Comparison of ENCODE assay signal across 7 cellular contexts in the genomic region with DNA sequence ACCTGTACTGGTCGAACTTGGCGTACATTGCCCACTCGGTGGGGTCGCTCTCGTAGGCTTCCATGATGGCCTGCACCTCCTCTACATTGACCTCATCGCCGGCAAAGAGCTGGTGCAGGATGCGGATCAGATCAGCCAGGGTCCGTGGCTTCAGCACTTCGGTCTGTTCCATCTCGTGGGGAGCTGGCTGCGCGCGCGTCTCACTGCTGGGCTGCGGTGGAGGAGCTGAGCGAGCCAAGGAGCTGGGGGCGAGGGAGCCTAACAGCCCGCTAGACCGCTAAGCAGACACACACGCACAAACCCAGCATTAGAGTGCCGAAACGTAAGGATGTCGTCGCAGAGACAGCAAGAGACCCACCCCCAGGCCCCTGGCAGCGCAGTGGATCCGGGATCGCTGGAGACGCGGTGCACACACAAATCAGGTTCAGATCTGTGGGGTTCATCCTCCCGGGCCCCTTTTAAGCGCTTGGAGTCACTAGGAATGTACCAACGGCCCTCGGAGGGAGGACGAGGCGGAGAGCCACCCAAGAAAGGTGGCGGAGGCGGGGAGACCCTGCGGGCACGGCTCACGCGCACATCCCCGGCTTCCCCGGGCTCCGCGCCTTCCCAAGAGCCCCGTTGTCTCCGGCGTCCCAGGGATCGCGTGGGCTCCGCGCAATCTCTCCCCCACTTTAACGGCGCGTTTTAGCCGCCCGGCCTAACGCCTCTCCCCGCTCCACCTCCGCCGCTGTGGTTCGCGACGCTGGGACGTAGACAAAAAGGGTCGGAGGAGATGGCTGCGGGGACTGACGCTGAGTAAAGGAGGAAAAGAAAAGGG. TPM values are rescaled to one million over a fixed set of nuclear protein-coding genes. Genes with fewer than 3 reads are reported as not detected.
A peak's percentile ranks its signal among the peaks of the same experiment; 100 is the strongest.
DNase-seq lines count a peak whose midpoint lies in the region; ATAC-seq and TF ChIP-seq lines count a peak whose summit lies in the region.

A gene (minus strand): TSS at position 434 of the 817 bp plus-strand sequence. CDS start 262 bp downstream, at position 172.

- no peak within 1 kb of the TSS for H3K27ac ChIP-seq in SJCRH30
- H3K27ac ChIP-seq in iPS-18a (ENCODE audit: low read length) = peak within 1 kb of the TSS; percentile 13
- peak within 1 kb of the TSS; percentile 81 for H3K27ac ChIP-seq in rectal smooth muscle tissue (ENCODE audit: low read depth, low read length)

- H3K9me3 ChIP-seq in SJCRH30 (replicated peaks) = no peaks in the 10 kb centered on the region
- no peaks in the 10 kb centered on the region for H3K9me3 ChIP-seq in iPS-18a (ENCODE audit: control insufficient read depth, low read depth, low read length)

- H3K4me3 ChIP-seq in SJCRH30 = peak within 1 kb of the TSS; percentile 43
- H3K4me3 ChIP-seq in cardiac fibroblast (replicated peaks in 1 of 2; ENCODE audit: low read depth in 2 of 2, low read length in 2 of 2) = peak within 1 kb of the TSS; percentile 51 to 54
- peak within 1 kb of the TSS; percentile 78 for H3K4me3 ChIP-seq in iPS-18a (ENCODE audit: low read length)
- H3K4me3 ChIP-seq in rectal smooth muscle tissue (ENCODE audit: low read length) = peak within 1 kb of the TSS; percentile 81

- H3K36me3 ChIP-seq in SJCRH30 (no peaks in the 10 kb centered on the region), iPS-18a (ENCODE audit: control insufficient read depth, low read depth, low read length) (no peaks in the 10 kb centered on the region), rectal smooth muscle tissue (ENCODE audit: control insufficient read depth, insufficient read depth, low read length) (no peaks in the 10 kb centered on the region)

- DNase-seq in SJCRH30 (peak in 1 of 2 experiments; percentile 16), cardiac fibroblast (ENCODE audit: low read depth in 2 of 2) (peak; percentile 46 to 54), DMS153 (lab: John Stamatoyannopoulos, UW) (no peak), RPMI8226 (no peak)

- H3K9ac ChIP-seq in iPS-18a (ENCODE audit: low read length) (peak within 1 kb of the TSS; percentile 74), rectal smooth muscle tissue (ENCODE audit: low read length) (peak within 1 kb of the TSS; percentile 3)

- ATAC-seq in GM21576 (IDR thresholded peaks at IDR 0.05; ENCODE audit: unreplicated experiment) = peak; percentile 48

- H3K27me3 ChIP-seq in SJCRH30 (no peaks in the 10 kb centered on the region), iPS-18a (ENCODE audit: control insufficient read depth, insufficient read depth, low read length) (peaks cover 34% of the 10 kb centered on the region), rectal smooth muscle tissue (ENCODE audit: control insufficient read depth, insufficient read depth, low read length) (peaks cover 4% of the 10 kb centered on the region)

- H3K4me1 ChIP-seq in SJCRH30 (no peaks in the 10 kb centered on the region), iPS-18a (ENCODE audit: control insufficient read depth, low read depth, low read length) (peaks cover 14% of the 10 kb centered on the region), rectal smooth muscle tissue (ENCODE audit: control insufficient read depth, insufficient read depth, low read length) (no peaks in the 10 kb centered on the region)

- TF ChIP-seq CTCF in cardiac fibroblast (IDR thresholded peaks at IDR 0.05; ENCODE audit: low read depth, low read length) = no peak

RNA-seq across cellular contexts. Expression of the gene that starts here (rescaled TPM):
- total RNA-seq in SJCRH30 (2014; rRNA removed; shearing (Covaris generic)) = 0.23 TPM in 1 of 2 replicates, not detected in the other

Comparison
In these comparisons a context has a peak if more than half of its experiments do, and no peak if none do; other contexts are left out.
1. DNase-seq: peak in cardiac fibroblast (2 of 2); none in DMS153 (single experiment) and RPMI8226 (single experiment).
2. Peak in every context shown above with its lines, with median percentiles within 50 percentile points of each other: H3K4me3 ChIP-seq.